ENCODE assay signal across 1 cellular context in the genomic region with DNA sequence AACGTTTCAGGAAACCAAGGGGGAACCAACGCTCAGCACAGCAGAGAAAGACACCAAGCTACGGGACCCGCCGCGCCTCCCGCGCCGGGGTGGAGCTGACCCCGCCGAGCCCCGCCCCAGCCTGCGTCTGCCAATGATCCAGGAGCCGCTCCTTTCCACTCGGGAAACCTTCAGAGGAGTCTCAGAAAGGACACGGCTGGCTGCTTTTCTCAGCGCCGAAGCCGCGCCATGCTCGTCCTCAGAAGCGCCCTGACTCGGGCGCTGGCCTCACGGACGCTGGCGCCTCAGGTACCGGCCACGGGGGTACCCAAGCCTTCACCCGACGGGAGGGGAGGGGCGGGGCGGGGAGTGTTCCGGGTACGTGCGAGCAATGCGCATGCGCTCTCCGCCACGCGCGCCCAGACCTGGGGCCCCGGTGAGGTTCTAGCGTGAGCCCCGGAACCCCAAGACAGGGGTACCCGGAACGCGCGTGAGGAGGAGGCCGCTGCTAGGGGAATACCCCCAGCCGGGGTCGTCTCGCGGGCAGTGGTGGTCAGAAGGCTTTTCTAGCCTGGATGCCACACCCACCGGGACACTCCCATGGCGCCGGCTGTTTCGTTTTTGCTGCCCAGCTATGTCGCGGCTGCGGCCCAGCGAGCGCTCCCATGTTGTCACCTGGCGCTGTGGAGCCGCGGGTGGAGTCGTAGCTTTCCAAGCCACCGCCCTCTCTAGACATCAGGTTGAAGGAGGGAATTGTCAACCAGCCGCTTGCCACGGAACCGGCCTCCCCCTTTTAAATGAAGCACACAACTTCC.
TF ChIP-seq lines count a peak whose summit lies in the region.

A gene (plus strand): TSS at position 119 of the 794 bp plus-strand sequence. CDS start 110 bp downstream, at position 229.

TF ChIP-seq in GM12878, 131 proteins besides CTCF, POLR2A, EP300 and RAD21 (continued from another document and continues in another):
- TF ChIP-seq, protein P1, sequence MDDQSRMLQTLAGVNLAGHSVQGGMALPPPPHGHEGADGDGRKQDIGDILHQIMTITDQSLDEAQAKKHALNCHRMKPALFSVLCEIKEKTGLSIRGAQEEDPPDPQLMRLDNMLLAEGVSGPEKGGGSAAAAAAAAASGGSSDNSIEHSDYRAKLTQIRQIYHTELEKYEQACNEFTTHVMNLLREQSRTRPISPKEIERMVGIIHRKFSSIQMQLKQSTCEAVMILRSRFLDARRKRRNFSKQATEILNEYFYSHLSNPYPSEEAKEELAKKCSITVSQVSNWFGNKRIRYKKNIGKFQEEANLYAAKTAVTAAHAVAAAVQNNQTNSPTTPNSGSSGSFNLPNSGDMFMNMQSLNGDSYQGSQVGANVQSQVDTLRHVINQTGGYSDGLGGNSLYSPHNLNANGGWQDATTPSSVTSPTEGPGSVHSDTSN (IDR thresholded peaks at IDR 0.05; ENCODE audit: insufficient replicate concordance, low read depth, low read length): no peak
- TF ChIP-seq, protein P2, sequence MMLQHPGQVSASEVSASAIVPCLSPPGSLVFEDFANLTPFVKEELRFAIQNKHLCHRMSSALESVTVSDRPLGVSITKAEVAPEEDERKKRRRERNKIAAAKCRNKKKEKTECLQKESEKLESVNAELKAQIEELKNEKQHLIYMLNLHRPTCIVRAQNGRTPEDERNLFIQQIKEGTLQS (IDR thresholded peaks at IDR 0.05; ENCODE audit: borderline replicate concordance, extremely low read depth, low read depth, low read length): no peak
- peak; percentile 75; the same call in 1 of the 2 replicates for TF ChIP-seq YY1 (IDR thresholded peaks at IDR 0.05; ENCODE audit: low read depth, low read length)
- TF ChIP-seq, protein P3, sequence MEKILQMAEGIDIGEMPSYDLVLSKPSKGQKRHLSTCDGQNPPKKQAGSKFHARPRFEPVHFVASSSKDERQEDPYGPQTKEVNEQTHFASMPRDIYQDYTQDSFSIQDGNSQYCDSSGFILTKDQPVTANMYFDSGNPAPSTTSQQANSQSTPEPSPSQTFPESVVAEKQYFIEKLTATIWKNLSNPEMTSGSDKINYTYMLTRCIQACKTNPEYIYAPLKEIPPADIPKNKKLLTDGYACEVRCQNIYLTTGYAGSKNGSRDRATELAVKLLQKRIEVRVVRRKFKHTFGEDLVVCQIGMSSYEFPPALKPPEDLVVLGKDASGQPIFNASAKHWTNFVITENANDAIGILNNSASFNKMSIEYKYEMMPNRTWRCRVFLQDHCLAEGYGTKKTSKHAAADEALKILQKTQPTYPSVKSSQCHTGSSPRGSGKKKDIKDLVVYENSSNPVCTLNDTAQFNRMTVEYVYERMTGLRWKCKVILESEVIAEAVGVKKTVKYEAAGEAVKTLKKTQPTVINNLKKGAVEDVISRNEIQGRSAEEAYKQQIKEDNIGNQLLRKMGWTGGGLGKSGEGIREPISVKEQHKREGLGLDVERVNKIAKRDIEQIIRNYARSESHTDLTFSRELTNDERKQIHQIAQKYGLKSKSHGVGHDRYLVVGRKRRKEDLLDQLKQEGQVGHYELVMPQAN (conservative IDR thresholded peaks at IDR 0.05): peak; percentile 86
- TF ChIP-seq RUNX3 (IDR thresholded peaks at IDR 0.05; ENCODE audit: low read length): peak; percentile 29; the same call in 1 of the 2 replicates
- no peak for TF ChIP-seq NFYA (IDR thresholded peaks at IDR 0.05; ENCODE audit: borderline replicate concordance, low read depth, low read length)
- TF ChIP-seq NR2C2 (IDR thresholded peaks at IDR 0.05; ENCODE audit: borderline replicate concordance, control insufficient read depth, insufficient read length, low read depth): no peak
- TF ChIP-seq ZSCAN29 (IDR thresholded peaks at IDR 0.05): no peak; the same call in 1 of the 2 replicates
- TF ChIP-seq CREB1 (IDR thresholded peaks at IDR 0.05; ENCODE audit: low read depth): 0 out of 2 replicates have a peak, but pooled peaks have one; percentile 12
- TF ChIP-seq JUNB (IDR thresholded peaks at IDR 0.05): no peak
- TF ChIP-seq, protein P4, sequence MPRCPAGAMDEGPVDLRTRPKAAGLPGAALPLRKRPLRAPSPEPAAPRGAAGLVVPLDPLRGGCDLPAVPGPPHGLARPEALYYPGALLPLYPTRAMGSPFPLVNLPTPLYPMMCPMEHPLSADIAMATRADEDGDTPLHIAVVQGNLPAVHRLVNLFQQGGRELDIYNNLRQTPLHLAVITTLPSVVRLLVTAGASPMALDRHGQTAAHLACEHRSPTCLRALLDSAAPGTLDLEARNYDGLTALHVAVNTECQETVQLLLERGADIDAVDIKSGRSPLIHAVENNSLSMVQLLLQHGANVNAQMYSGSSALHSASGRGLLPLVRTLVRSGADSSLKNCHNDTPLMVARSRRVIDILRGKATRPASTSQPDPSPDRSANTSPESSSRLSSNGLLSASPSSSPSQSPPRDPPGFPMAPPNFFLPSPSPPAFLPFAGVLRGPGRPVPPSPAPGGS (IDR thresholded peaks at IDR 0.05; ENCODE audit: borderline replicate concordance, insufficient read depth, low read depth, low read length, poor library complexity, severe bottlenecking): no peak
- TF ChIP-seq FOXK2 (IDR thresholded peaks at IDR 0.05): no peak
- peak; percentile 51; the same call in 1 of the 2 replicates for TF ChIP-seq HDGF (IDR thresholded peaks at IDR 0.05)
- TF ChIP-seq ZBED1 (IDR thresholded peaks at IDR 0.05; ENCODE audit: borderline replicate concordance): 0 out of 2 replicates have a peak, but pooled peaks have one; percentile 43
- TF ChIP-seq BACH1 (IDR thresholded peaks at IDR 0.05; ENCODE audit: borderline replicate concordance): peak; percentile 92
- TF ChIP-seq, protein P5, sequence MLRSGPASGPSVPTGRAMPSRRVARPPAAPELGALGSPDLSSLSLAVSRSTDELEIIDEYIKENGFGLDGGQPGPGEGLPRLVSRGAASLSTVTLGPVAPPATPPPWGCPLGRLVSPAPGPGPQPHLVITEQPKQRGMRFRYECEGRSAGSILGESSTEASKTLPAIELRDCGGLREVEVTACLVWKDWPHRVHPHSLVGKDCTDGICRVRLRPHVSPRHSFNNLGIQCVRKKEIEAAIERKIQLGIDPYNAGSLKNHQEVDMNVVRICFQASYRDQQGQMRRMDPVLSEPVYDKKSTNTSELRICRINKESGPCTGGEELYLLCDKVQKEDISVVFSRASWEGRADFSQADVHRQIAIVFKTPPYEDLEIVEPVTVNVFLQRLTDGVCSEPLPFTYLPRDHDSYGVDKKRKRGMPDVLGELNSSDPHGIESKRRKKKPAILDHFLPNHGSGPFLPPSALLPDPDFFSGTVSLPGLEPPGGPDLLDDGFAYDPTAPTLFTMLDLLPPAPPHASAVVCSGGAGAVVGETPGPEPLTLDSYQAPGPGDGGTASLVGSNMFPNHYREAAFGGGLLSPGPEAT (IDR thresholded peaks at IDR 0.05; ENCODE audit: low read depth): peak; percentile 38; the same call in 1 of the 2 replicates
- TF ChIP-seq, protein P6, sequence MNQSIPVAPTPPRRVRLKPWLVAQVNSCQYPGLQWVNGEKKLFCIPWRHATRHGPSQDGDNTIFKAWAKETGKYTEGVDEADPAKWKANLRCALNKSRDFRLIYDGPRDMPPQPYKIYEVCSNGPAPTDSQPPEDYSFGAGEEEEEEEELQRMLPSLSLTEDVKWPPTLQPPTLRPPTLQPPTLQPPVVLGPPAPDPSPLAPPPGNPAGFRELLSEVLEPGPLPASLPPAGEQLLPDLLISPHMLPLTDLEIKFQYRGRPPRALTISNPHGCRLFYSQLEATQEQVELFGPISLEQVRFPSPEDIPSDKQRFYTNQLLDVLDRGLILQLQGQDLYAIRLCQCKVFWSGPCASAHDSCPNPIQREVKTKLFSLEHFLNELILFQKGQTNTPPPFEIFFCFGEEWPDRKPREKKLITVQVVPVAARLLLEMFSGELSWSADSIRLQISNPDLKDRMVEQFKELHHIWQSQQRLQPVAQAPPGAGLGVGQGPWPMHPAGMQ (IDR thresholded peaks at IDR 0.05; ENCODE audit: borderline replicate concordance): no peak
- TF ChIP-seq POU2F2 (IDR thresholded peaks at IDR 0.05; ENCODE audit: borderline replicate concordance, low read depth, low read length): 0 out of 3 replicates have a peak, but pooled peaks have one; percentile 40
- TF ChIP-seq, protein P7, sequence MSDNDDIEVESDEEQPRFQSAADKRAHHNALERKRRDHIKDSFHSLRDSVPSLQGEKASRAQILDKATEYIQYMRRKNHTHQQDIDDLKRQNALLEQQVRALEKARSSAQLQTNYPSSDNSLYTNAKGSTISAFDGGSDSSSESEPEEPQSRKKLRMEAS (IDR thresholded peaks at IDR 0.05; ENCODE audit: low read depth, low read length): peak; percentile 24; the same call in 1 of the 2 replicates
- TF ChIP-seq TARDBP (IDR thresholded peaks at IDR 0.05; ENCODE audit: borderline replicate concordance): 0 out of 2 replicates have a peak, but pooled peaks have one; percentile 60
- TF ChIP-seq, protein P8, sequence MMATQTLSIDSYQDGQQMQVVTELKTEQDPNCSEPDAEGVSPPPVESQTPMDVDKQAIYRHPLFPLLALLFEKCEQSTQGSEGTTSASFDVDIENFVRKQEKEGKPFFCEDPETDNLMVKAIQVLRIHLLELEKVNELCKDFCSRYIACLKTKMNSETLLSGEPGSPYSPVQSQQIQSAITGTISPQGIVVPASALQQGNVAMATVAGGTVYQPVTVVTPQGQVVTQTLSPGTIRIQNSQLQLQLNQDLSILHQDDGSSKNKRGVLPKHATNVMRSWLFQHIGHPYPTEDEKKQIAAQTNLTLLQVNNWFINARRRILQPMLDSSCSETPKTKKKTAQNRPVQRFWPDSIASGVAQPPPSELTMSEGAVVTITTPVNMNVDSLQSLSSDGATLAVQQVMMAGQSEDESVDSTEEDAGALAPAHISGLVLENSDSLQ (IDR thresholded peaks at IDR 0.05): no peak
- TF ChIP-seq ZNF207 (IDR thresholded peaks at IDR 0.05; ENCODE audit: borderline replicate concordance): no peak
- TF ChIP-seq, protein P9, sequence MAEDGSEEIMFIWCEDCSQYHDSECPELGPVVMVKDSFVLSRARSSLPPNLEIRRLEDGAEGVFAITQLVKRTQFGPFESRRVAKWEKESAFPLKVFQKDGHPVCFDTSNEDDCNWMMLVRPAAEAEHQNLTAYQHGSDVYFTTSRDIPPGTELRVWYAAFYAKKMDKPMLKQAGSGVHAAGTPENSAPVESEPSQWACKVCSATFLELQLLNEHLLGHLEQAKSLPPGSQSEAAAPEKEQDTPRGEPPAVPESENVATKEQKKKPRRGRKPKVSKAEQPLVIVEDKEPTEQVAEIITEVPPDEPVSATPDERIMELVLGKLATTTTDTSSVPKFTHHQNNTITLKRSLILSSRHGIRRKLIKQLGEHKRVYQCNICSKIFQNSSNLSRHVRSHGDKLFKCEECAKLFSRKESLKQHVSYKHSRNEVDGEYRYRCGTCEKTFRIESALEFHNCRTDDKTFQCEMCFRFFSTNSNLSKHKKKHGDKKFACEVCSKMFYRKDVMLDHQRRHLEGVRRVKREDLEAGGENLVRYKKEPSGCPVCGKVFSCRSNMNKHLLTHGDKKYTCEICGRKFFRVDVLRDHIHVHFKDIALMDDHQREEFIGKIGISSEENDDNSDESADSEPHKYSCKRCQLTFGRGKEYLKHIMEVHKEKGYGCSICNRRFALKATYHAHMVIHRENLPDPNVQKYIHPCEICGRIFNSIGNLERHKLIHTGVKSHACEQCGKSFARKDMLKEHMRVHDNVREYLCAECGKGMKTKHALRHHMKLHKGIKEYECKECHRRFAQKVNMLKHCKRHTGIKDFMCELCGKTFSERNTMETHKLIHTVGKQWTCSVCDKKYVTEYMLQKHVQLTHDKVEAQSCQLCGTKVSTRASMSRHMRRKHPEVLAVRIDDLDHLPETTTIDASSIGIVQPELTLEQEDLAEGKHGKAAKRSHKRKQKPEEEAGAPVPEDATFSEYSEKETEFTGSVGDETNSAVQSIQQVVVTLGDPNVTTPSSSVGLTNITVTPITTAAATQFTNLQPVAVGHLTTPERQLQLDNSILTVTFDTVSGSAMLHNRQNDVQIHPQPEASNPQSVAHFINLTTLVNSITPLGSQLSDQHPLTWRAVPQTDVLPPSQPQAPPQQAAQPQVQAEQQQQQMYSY (CRISPR knock-in tag; IDR thresholded peaks at IDR 0.05): no peak
- TF ChIP-seq ZNF622 (IDR thresholded peaks at IDR 0.05): no peak
- no peak for TF ChIP-seq SPI1 (IDR thresholded peaks at IDR 0.05; ENCODE audit: borderline replicate concordance, insufficient read depth, low read depth, low read length)
- no peak for TF ChIP-seq MEF2B (IDR thresholded peaks at IDR 0.05; ENCODE audit: partially characterized antibody, poor library complexity, severe bottlenecking)
- no peak for TF ChIP-seq BMI1 (IDR thresholded peaks at IDR 0.05; ENCODE audit: borderline replicate concordance)
- no peak for TF ChIP-seq TCF7 (IDR thresholded peaks at IDR 0.05; ENCODE audit: borderline replicate concordance)
- TF ChIP-seq SRF (IDR thresholded peaks at IDR 0.05; ENCODE audit: low read depth in 2 of 2, low read length in 2 of 2): no peak
- TF ChIP-seq, protein P10, sequence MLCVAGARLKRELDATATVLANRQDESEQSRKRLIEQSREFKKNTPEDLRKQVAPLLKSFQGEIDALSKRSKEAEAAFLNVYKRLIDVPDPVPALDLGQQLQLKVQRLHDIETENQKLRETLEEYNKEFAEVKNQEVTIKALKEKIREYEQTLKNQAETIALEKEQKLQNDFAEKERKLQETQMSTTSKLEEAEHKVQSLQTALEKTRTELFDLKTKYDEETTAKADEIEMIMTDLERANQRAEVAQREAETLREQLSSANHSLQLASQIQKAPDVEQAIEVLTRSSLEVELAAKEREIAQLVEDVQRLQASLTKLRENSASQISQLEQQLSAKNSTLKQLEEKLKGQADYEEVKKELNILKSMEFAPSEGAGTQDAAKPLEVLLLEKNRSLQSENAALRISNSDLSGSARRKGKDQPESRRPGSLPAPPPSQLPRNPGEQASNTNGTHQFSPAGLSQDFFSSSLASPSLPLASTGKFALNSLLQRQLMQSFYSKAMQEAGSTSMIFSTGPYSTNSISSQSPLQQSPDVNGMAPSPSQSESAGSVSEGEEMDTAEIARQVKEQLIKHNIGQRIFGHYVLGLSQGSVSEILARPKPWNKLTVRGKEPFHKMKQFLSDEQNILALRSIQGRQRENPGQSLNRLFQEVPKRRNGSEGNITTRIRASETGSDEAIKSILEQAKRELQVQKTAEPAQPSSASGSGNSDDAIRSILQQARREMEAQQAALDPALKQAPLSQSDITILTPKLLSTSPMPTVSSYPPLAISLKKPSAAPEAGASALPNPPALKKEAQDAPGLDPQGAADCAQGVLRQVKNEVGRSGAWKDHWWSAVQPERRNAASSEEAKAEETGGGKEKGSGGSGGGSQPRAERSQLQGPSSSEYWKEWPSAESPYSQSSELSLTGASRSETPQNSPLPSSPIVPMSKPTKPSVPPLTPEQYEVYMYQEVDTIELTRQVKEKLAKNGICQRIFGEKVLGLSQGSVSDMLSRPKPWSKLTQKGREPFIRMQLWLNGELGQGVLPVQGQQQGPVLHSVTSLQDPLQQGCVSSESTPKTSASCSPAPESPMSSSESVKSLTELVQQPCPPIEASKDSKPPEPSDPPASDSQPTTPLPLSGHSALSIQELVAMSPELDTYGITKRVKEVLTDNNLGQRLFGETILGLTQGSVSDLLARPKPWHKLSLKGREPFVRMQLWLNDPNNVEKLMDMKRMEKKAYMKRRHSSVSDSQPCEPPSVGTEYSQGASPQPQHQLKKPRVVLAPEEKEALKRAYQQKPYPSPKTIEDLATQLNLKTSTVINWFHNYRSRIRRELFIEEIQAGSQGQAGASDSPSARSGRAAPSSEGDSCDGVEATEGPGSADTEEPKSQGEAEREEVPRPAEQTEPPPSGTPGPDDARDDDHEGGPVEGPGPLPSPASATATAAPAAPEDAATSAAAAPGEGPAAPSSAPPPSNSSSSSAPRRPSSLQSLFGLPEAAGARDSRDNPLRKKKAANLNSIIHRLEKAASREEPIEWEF (IDR thresholded peaks at IDR 0.05; ENCODE audit: insufficient replicate concordance, low read depth, low read length): no peak
- no peak for TF ChIP-seq IRF4 (IDR thresholded peaks at IDR 0.05; ENCODE audit: low read depth, low read length)
- peak; percentile 86 for TF ChIP-seq NR2C1 (IDR thresholded peaks at IDR 0.05)
